In genomic region chr4:13262816-13263215, GRCh38 we compare ENCODE assay signal across 31 cellular contexts.
"Had no signal": no experiment of that assay in that cellular context is flagged by ENCODE, and none has a peak within 500 bp of the region (broad histone marks: within the 10 kb centered on the region; RNA-seq: fewer than 3 reads in every experiment).

No MANE protein-coding gene starts in this region.

- H3K9me3 Mint-ChIP-seq: activated B cell treated with CpG ODN at 0.5 μM for 24 hours; activated CD4-positive, alpha-beta memory T cell treated with anti-CD3 and anti-CD28 coated beads, Interleukin-2, amount 10 ng/mL, durations not matched to agents 7 days and 5 days; activated CD4-positive, alpha-beta T cell treated with anti-CD3 and anti-CD28 coated beads, Interleukin-2, amount 10 ng/mL, durations not matched to agents 7 days and 5 days; activated naive CD4-positive, alpha-beta T cell treated with anti-CD3 and anti-CD28 coated beads, Interleukin-2, amount 10 ng/mL, durations not matched to agents 7 days and 5 days; activated naive CD4-positive, alpha-beta T cell treated with anti-CD3 and anti-CD28 coated beads, Interleukin-2, amount 50 U/mL, for 72 hours; activated naive CD8-positive, alpha-beta T cell treated with anti-CD3 and anti-CD28 coated beads, Interleukin-2, amount 10 ng/mL, durations not matched to agents 7 days and 5 days; activated T-cell treated with anti-CD3 and anti-CD28 coated beads, Interleukin-2, amount 50 U/mL, for 24 hours; T-helper 2 cell treated with Interferon-gamma antibody and Interleukin-4, amounts not matched to agents 5 μg/mL and 100 μg/mL, for 36 hours had no signal

- H3K4me1 ChIP-seq: ascending aorta, breast epithelium, colonic mucosa, esophagus squamous epithelium, gastroesophageal sphincter, heart right ventricle had no signal

- H3K36me3 Mint-ChIP-seq: activated naive CD4-positive, alpha-beta T cell treated with anti-CD3 and anti-CD28 coated beads, Interleukin-2, amount 10 ng/mL, durations not matched to agents 7 days and 5 days; activated naive CD4-positive, alpha-beta T cell treated with anti-CD3 and anti-CD28 coated beads, Interleukin-2, amount 50 U/mL, for 72 hours; activated naive CD8-positive, alpha-beta T cell treated with anti-CD3 and anti-CD28 coated beads, Interleukin-2, amount 10 ng/mL, durations not matched to agents 7 days and 5 days; brain had no signal

- H3K4me1 Mint-ChIP-seq: activated CD4-positive, alpha-beta memory T cell treated with anti-CD3 and anti-CD28 coated beads, Interleukin-2, amount 10 ng/mL, durations not matched to agents 7 days and 5 days; activated CD4-positive, alpha-beta T cell treated with anti-CD3 and anti-CD28 coated beads, Interleukin-2, amount 10 ng/mL, durations not matched to agents 7 days and 5 days; activated naive CD4-positive, alpha-beta T cell treated with anti-CD3 and anti-CD28 coated beads, Interleukin-2, amount 10 ng/mL, durations not matched to agents 7 days and 5 days; activated naive CD8-positive, alpha-beta T cell treated with anti-CD3 and anti-CD28 coated beads, Interleukin-2, amount 10 ng/mL, durations not matched to agents 7 days and 5 days; brain; T-helper 17 cell had no signal

- H3K27ac Mint-ChIP-seq: activated B cell treated with CpG ODN at 0.5 μM for 24 hours; activated CD4-positive, alpha-beta memory T cell treated with anti-CD3 and anti-CD28 coated beads, Interleukin-2, amount 10 ng/mL, durations not matched to agents 7 days and 5 days; activated CD4-positive, alpha-beta T cell treated with anti-CD3 and anti-CD28 coated beads, Interleukin-2, amount 10 ng/mL, durations not matched to agents 7 days and 5 days; activated naive CD4-positive, alpha-beta T cell treated with anti-CD3 and anti-CD28 coated beads, Interleukin-2, amount 10 ng/mL, durations not matched to agents 7 days and 5 days; activated naive CD4-positive, alpha-beta T cell treated with anti-CD3 and anti-CD28 coated beads, Interleukin-2, amount 50 U/mL, for 72 hours; activated naive CD8-positive, alpha-beta T cell treated with anti-CD3 and anti-CD28 coated beads, Interleukin-2, amount 10 ng/mL, durations not matched to agents 7 days and 5 days; activated T-cell treated with anti-CD3 and anti-CD28 coated beads, Interleukin-2, amount 50 U/mL, for 24 hours; activated T-cell treated with anti-CD3 and anti-CD28 coated beads, Interleukin-2, amount 50 U/mL, for 72 hours; brain; T-helper 17 cell; T-helper 2 cell treated with Interferon-gamma antibody and Interleukin-4, amounts not matched to agents 5 μg/mL and 100 μg/mL, for 36 hours had no signal

- ATAC-seq: activated CD4-positive, CD25-positive, alpha-beta regulatory T cell treated with anti-CD3 and anti-CD28 coated beads, Interleukin-2, amount 50 U/mL, for 24 hours; activated naive CD4-positive, alpha-beta T cell treated with anti-CD3 and anti-CD28 coated beads, Interleukin-2, amount 50 U/mL, for 72 hours; activated T-cell treated with anti-CD3 and anti-CD28 coated beads, Interleukin-2, amount 50 U/mL, for 72 hours; gastroesophageal sphincter; heart right ventricle; T-helper 17 cell had no signal

- H3K27ac ChIP-seq: ascending aorta, breast epithelium, cardiac muscle cell, colonic mucosa, epithelial cell of prostate, esophagus squamous epithelium, gastroesophageal sphincter, heart right ventricle, WERI-Rb-1 had no signal

- H3K4me3 Mint-ChIP-seq: activated B cell treated with CpG ODN at 0.5 μM for 24 hours; activated CD4-positive, alpha-beta memory T cell treated with anti-CD3 and anti-CD28 coated beads, Interleukin-2, amount 10 ng/mL, durations not matched to agents 7 days and 5 days; activated CD4-positive, alpha-beta T cell treated with anti-CD3 and anti-CD28 coated beads, Interleukin-2, amount 10 ng/mL, durations not matched to agents 7 days and 5 days; activated naive CD4-positive, alpha-beta T cell treated with anti-CD3 and anti-CD28 coated beads, Interleukin-2, amount 10 ng/mL, durations not matched to agents 7 days and 5 days; activated naive CD8-positive, alpha-beta T cell treated with anti-CD3 and anti-CD28 coated beads, Interleukin-2, amount 10 ng/mL, durations not matched to agents 7 days and 5 days; activated T-cell treated with anti-CD3 and anti-CD28 coated beads, Interleukin-2, amount 50 U/mL, for 24 hours; activated T-cell treated with anti-CD3 and anti-CD28 coated beads, Interleukin-2, amount 50 U/mL, for 72 hours; brain; T-helper 17 cell; T-helper 2 cell treated with Interferon-gamma antibody and Interleukin-4, amounts not matched to agents 5 μg/mL and 100 μg/mL, for 36 hours had no signal

- H3K36me3 ChIP-seq: ascending aorta, breast epithelium, cardiac muscle cell, colonic mucosa, esophagus squamous epithelium, gastroesophageal sphincter, heart right ventricle, WERI-Rb-1 had no signal

- H3K27me3 Mint-ChIP-seq: activated B cell treated with CpG ODN at 0.5 μM for 24 hours; activated CD4-positive, alpha-beta memory T cell treated with anti-CD3 and anti-CD28 coated beads, Interleukin-2, amount 10 ng/mL, durations not matched to agents 7 days and 5 days; activated CD4-positive, alpha-beta T cell treated with anti-CD3 and anti-CD28 coated beads, Interleukin-2, amount 10 ng/mL, durations not matched to agents 7 days and 5 days; activated naive CD4-positive, alpha-beta T cell treated with anti-CD3 and anti-CD28 coated beads, Interleukin-2, amount 10 ng/mL, durations not matched to agents 7 days and 5 days; activated naive CD8-positive, alpha-beta T cell treated with anti-CD3 and anti-CD28 coated beads, Interleukin-2, amount 10 ng/mL, durations not matched to agents 7 days and 5 days; activated T-cell treated with anti-CD3 and anti-CD28 coated beads, Interleukin-2, amount 50 U/mL, for 24 hours; brain; T-helper 17 cell had no signal

- DNase-seq: activated B cell treated with CpG ODN at 0.5 μM for 24 hours; activated CD4-positive, alpha-beta memory T cell treated with anti-CD3 and anti-CD28 coated beads, Interleukin-2, amount 10 ng/mL, durations not matched to agents 7 days and 5 days; activated CD4-positive, alpha-beta T cell treated with anti-CD3 and anti-CD28 coated beads, Interleukin-2, amount 10 ng/mL, durations not matched to agents 7 days and 5 days; activated CD4-positive, alpha-beta T cell treated with anti-CD3 and anti-CD28 coated beads, Interleukin-2, amount 50 U/mL, for 4 hours; activated CD8-positive, alpha-beta memory T cell treated with anti-CD3 and anti-CD28 coated beads, Interleukin-2, amount 50 U/mL, for 48 hours; activated gamma-delta T cell; activated naive CD4-positive, alpha-beta T cell; activated naive CD4-positive, alpha-beta T cell treated with anti-CD3 and anti-CD28 coated beads, Interleukin-2, amount 10 ng/mL, durations not matched to agents 7 days and 5 days; activated naive CD8-positive, alpha-beta T cell treated with anti-CD3 and anti-CD28 coated beads, Interleukin-2, amount 10 ng/mL, durations not matched to agents 7 days and 5 days; activated T-cell treated with anti-CD3 and anti-CD28 coated beads for 4 hours; activated T-cell treated with anti-CD3 and anti-CD28 coated beads, Interleukin-2, amount 50 U/mL, for 24 hours; activated T-cell treated with anti-CD3 and anti-CD28 coated beads, Interleukin-2, amount 50 U/mL, for 72 hours; central memory CD4-positive, alpha-beta T cell; cerebellar nuclear complex; colonic mucosa; effector CD8-positive, alpha-beta T cell; esophagus squamous epithelium; foreskin melanocyte; heart right ventricle; T-helper 17 cell; T1000; WERI-Rb-1 had no signal

- H3K9me3 ChIP-seq: ascending aorta, breast epithelium, colonic mucosa, esophagus squamous epithelium, gastroesophageal sphincter, heart right ventricle had no signal

- H3K27me3 ChIP-seq: ascending aorta, breast epithelium, cardiac muscle cell, colonic mucosa, esophagus squamous epithelium, gastroesophageal sphincter, heart right ventricle had no signal

- H3K4me3 ChIP-seq: ascending aorta, breast epithelium, cardiac muscle cell, colonic mucosa, esophagus squamous epithelium, gastroesophageal sphincter, heart right ventricle had no signal
